In the genomic region with DNA sequence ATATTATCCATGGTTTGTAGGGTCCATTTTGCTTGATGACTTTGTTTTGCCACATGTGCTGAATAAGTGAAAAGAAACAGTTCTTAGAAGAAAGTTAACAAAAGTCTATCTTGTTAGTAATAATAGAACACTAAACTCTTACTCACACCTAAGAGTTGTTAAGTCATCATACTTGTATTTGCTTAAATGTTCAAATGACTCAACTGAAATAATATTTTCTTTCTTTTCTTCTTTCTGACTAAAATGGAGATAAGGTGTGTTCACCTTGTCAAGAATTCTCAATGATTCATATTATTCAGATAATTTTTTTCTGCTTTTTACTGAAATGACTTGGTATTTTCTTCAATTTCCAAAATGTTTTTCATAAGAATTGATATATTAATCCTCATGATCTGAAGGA, we compare ENCODE assay signal across 25 cellular contexts.
DNase-seq lines count a peak whose midpoint lies in the region; ATAC-seq, FAIRE-seq and TF ChIP-seq lines count a peak whose summit lies in the region.
"Had no signal": no experiment of that assay in that cellular context is flagged by ENCODE, and none has a peak within 500 bp of the region (broad histone marks: within the 10 kb centered on the region; RNA-seq: fewer than 3 reads in every experiment).

No MANE protein-coding gene starts in this region.

- H3K9me3 ChIP-seq in GM23248 (ENCODE audit: low read depth) (no peaks in the 10 kb centered on the region), kidney (ENCODE audit: control insufficient read depth in 1 of 2, low read length in 2 of 2) (no peaks in the 10 kb centered on the region)
- H3K9me3 ChIP-seq: esophagus muscularis mucosa, upper lobe of left lung had no signal

- 0 out of 2 replicates have a peak, but pooled peaks cover 4% of the 10 kb centered on the region for H3F3A ChIP-seq in GM23248 (ENCODE audit: insufficient read depth)

- no peak for TF ChIP-seq CTCF in bronchial epithelial cell (IDR thresholded peaks at IDR 0.05; ENCODE audit: insufficient read depth, low read length, severe bottlenecking)
- no peak for TF ChIP-seq CTCF in kidney (IDR thresholded peaks at IDR 0.05; ENCODE audit: borderline replicate concordance, extremely low read depth, insufficient read depth)

- DNase-seq in GM23248 (peak; percentile 51), NCI-H226 (peak; percentile 31), bronchial epithelial cell (ENCODE audit: low read depth) (peak; percentile 93), kidney (no peak), sciatic nerve (ENCODE audit: low spot score) (no peak), NCI-H446 treated with DMSO at 0.1 percent for 48 hours (lab: John Stamatoyannopoulos, UW) (no peak), NCI-H2029 (lab: John Stamatoyannopoulos, UW) (no peak)
- DNase-seq: ACHN; activated CD4-positive, alpha-beta T cell treated with anti-CD3 and anti-CD28 coated beads, Interleukin-2, amount 10 ng/mL, durations not matched to agents 7 days and 5 days; activated naive CD8-positive, alpha-beta T cell treated with anti-CD3 and anti-CD28 coated beads, Interleukin-2, amount 50 U/mL, for 24 hours; activated T-cell treated with anti-CD3 and anti-CD28 coated beads, Interleukin-2, amount 50 U/mL, for 4 hours; brain microvascular endothelial cell; DMS53; effector CD8-positive, alpha-beta T cell; GDM1; hippocampal formation; naive B cell; NCI-H510A; occipital lobe; stimulated activated CD4-positive, alpha-beta T cell treated with anti-CD3 and anti-CD28 coated beads, Interleukin-1b, Interleukin-23, amount 100 ng/mL, for 48 hours; upper lobe of left lung had no signal

- H3K9ac ChIP-seq in GM23248 = no peak overlapping the region
- H3K9ac ChIP-seq in kidney (ENCODE audit: low read length in 2 of 2) = no peak overlapping the region

- no peaks in the 10 kb centered on the region for H3K27me3 ChIP-seq in GM23248 (replicated peaks; ENCODE audit: insufficient read depth)
- no peaks in the 10 kb centered on the region for H3K27me3 ChIP-seq in bronchial epithelial cell (ENCODE audit: control insufficient read depth, insufficient read depth, low read length)
- H3K27me3 ChIP-seq: brain microvascular endothelial cell, esophagus muscularis mucosa, upper lobe of left lung had no signal

- ATAC-seq in sciatic nerve (no peak), GM21786 (IDR thresholded peaks at IDR 0.05; ENCODE audit: unreplicated experiment) (no peak)
- ATAC-seq: activated naive CD8-positive, alpha-beta T cell treated with anti-CD3 and anti-CD28 coated beads, Interleukin-2, amount 50 U/mL, for 24 hours; activated T-cell treated with anti-CD3 and anti-CD28 coated beads, Interleukin-2, amount 50 U/mL, for 4 hours; Right ventricle myocardium inferior had no signal

- H3K9me2 ChIP-seq in GM23248 (ENCODE audit: insufficient read depth) = no peaks in the 10 kb centered on the region

- H3K4me3 ChIP-seq in GM23248 = no peak overlapping the region
- H3K4me3 ChIP-seq in bronchial epithelial cell (ENCODE audit: low read depth, low read length) = no peak overlapping the region
- H3K4me3 ChIP-seq in kidney (ENCODE audit: low read length in 2 of 2) = no peak overlapping the region
- H3K4me3 ChIP-seq: esophagus muscularis mucosa, skin epidermis, upper lobe of left lung had no signal

- no peaks in the 10 kb centered on the region for H4K20me1 ChIP-seq in GM23248 (ENCODE audit: insufficient read depth)

- intact Hi-C loops in kidney (cut with DNase I) (no loop called here), sciatic nerve (cut with DNase I) (no loop called here)

- peaks cover 14% of the 10 kb centered on the region; the same call in 1 of the 2 replicates for H3K4me1 ChIP-seq in GM23248 (ENCODE audit: insufficient read depth)
- H3K4me1 ChIP-seq in kidney (ENCODE audit: control insufficient read depth in 1 of 2, insufficient read depth in 1 of 2, low read depth in 1 of 2, low read length in 2 of 2) = no peaks in the 10 kb centered on the region
- H3K4me1 ChIP-seq: esophagus muscularis mucosa, upper lobe of left lung had no signal

- no peak overlapping the region for H3K27ac ChIP-seq in GM23248
- H3K27ac ChIP-seq in kidney (ENCODE audit: low read depth in 2 of 2, low read length in 2 of 2) = no peak overlapping the region
- H3K27ac ChIP-seq: brain microvascular endothelial cell, esophagus muscularis mucosa, skin epidermis, upper lobe of left lung had no signal

- no peak overlapping the region for H2AFZ ChIP-seq in GM23248

- H3K79me2 ChIP-seq in GM23248 (ENCODE audit: insufficient read depth) = no peaks in the 10 kb centered on the region

- peak overlapping the region; percentile 36 for H3K4me2 ChIP-seq in GM23248 (ENCODE audit: unreplicated experiment)

- FAIRE-seq in bronchial epithelial cell (lab: Jason Lieb, UNC) = no peak
- peak; percentile 49 for FAIRE-seq in kidney (lab: Jason Lieb, UNC)

- H3K36me3 ChIP-seq in GM23248 (ENCODE audit: low read depth) (no peaks in the 10 kb centered on the region), bronchial epithelial cell (ENCODE audit: control insufficient read depth, insufficient read depth, low read length) (no peaks in the 10 kb centered on the region), kidney (ENCODE audit: control insufficient read depth in 1 of 2, insufficient read depth in 2 of 2, low read length in 2 of 2) (no peaks in the 10 kb centered on the region)
- H3K36me3 ChIP-seq: brain microvascular endothelial cell, esophagus muscularis mucosa, upper lobe of left lung had no signal

- in situ Hi-C loops in GM23248 (cut with MboI) = no loop called here

Comparison
In these comparisons a context has a peak if more than half of its experiments do, and no peak if none do; other contexts are left out.
1. DNase-seq: peak in GM23248 (single experiment), NCI-H226 (single experiment) and bronchial epithelial cell (single experiment); none in kidney (single experiment), sciatic nerve (single experiment), NCI-H446 treated with DMSO at 0.1 percent for 48 hours (single experiment) and NCI-H2029 (single experiment).